In genomic region chr12:107144990-107145389, GRCh38 we compare ENCODE assay signal across 22 cellular contexts.
"Had no signal": no experiment of that assay in that cellular context is flagged by ENCODE, and none has a peak within 500 bp of the region (broad histone marks: within the 10 kb centered on the region; RNA-seq: fewer than 3 reads in every experiment).

No MANE protein-coding gene starts in this region.

- DNase-seq: activated CD4-positive, alpha-beta T cell treated with anti-CD3 and anti-CD28 coated beads, Interleukin-2, amount 10 ng/mL, durations not matched to agents 24 days and 14 days; activated CD4-positive, CD25-positive, alpha-beta regulatory T cell; activated CD8-positive, alpha-beta memory T cell treated with anti-CD3 and anti-CD28 coated beads, Interleukin-2, amount 50 U/mL, for 48 hours; activated gamma-delta T cell; activated T-cell treated with anti-CD3 and anti-CD28 coated beads, Interleukin-2, amount 50 U/mL, for 72 hours; amygdala; cerebellar nuclear complex; effector memory CD4-positive, alpha-beta T cell; heart right ventricle; islet precursor cell; midbrain; right lobe of liver; trophoblast cell had no signal

- H3K4me1 Mint-ChIP-seq: activated CD4-positive, alpha-beta T cell treated with anti-CD3 and anti-CD28 coated beads, Interleukin-2, amount 10 ng/mL, durations not matched to agents 24 days and 14 days; brain had no signal

- H3K36me3 Mint-ChIP-seq: activated naive CD8-positive, alpha-beta T cell; brain had no signal

- H3K4me1 ChIP-seq: gastroesophageal sphincter, heart right ventricle, prostate gland, right lobe of liver, suprapubic skin had no signal

- H3K9me3 ChIP-seq: gastroesophageal sphincter, heart right ventricle, prostate gland, right lobe of liver, suprapubic skin had no signal

- H3K4me2 ChIP-seq: smooth muscle cell had no signal

- H3K27ac ChIP-seq: gastroesophageal sphincter, heart right ventricle, prostate gland, right lobe of liver, suprapubic skin had no signal

- H3K9me3 Mint-ChIP-seq: activated CD4-positive, alpha-beta T cell treated with anti-CD3 and anti-CD28 coated beads, Interleukin-2, amount 10 ng/mL, durations not matched to agents 24 days and 14 days; activated T-cell treated with anti-CD3 and anti-CD28 coated beads, Interleukin-2, amount 50 U/mL, for 72 hours; brain; dendritic cell treated with granulocyte-macrophage colony-stimulating factor and Interleukin-4, amounts not matched to agents 40 ng/mL and 50 ng/mL, for 4 days; stimulated activated naive CD8-positive, alpha-beta T cell treated with anti-CD3 and anti-CD28 coated beads, Interleukin-15, Interleukin-2, amounts not matched to agents 100 ng/mL and 50 ng/mL, for 24 hours had no signal

- H3K27me3 ChIP-seq: gastroesophageal sphincter, right lobe of liver, suprapubic skin had no signal

- H3K27ac Mint-ChIP-seq: activated CD4-positive, alpha-beta T cell treated with anti-CD3 and anti-CD28 coated beads, Interleukin-2, amount 10 ng/mL, durations not matched to agents 24 days and 14 days; activated naive CD8-positive, alpha-beta T cell; activated T-cell treated with anti-CD3 and anti-CD28 coated beads, Interleukin-2, amount 50 U/mL, for 72 hours; brain; dendritic cell treated with granulocyte-macrophage colony-stimulating factor and Interleukin-4, amounts not matched to agents 40 ng/mL and 50 ng/mL, for 4 days; stimulated activated naive CD8-positive, alpha-beta T cell treated with anti-CD3 and anti-CD28 coated beads, Interleukin-15, Interleukin-2, amounts not matched to agents 100 ng/mL and 50 ng/mL, for 24 hours had no signal

- H3K36me3 ChIP-seq: gastroesophageal sphincter, heart right ventricle, prostate gland, right lobe of liver, suprapubic skin had no signal

- H3K4me3 Mint-ChIP-seq: activated CD4-positive, alpha-beta T cell treated with anti-CD3 and anti-CD28 coated beads, Interleukin-2, amount 10 ng/mL, durations not matched to agents 24 days and 14 days; activated naive CD8-positive, alpha-beta T cell; activated T-cell treated with anti-CD3 and anti-CD28 coated beads, Interleukin-2, amount 50 U/mL, for 72 hours; brain; dendritic cell treated with granulocyte-macrophage colony-stimulating factor and Interleukin-4, amounts not matched to agents 40 ng/mL and 50 ng/mL, for 4 days; stimulated activated naive CD8-positive, alpha-beta T cell treated with anti-CD3 and anti-CD28 coated beads, Interleukin-15, Interleukin-2, amounts not matched to agents 100 ng/mL and 50 ng/mL, for 24 hours had no signal

- H3K27me3 Mint-ChIP-seq: activated naive CD8-positive, alpha-beta T cell; dendritic cell treated with granulocyte-macrophage colony-stimulating factor and Interleukin-4, amounts not matched to agents 40 ng/mL and 50 ng/mL, for 4 days; stimulated activated naive CD8-positive, alpha-beta T cell treated with anti-CD3 and anti-CD28 coated beads, Interleukin-15, Interleukin-2, amounts not matched to agents 100 ng/mL and 50 ng/mL, for 24 hours had no signal

- H3K4me3 ChIP-seq: gastroesophageal sphincter, heart right ventricle, lung, prostate gland, right lobe of liver, smooth muscle cell, suprapubic skin had no signal

- ATAC-seq: activated T-cell treated with anti-CD3 and anti-CD28 coated beads, Interleukin-2, amount 50 U/mL, for 72 hours; gastroesophageal sphincter; heart right ventricle; right lobe of liver had no signal
